ENCODE assay signal across 15 cellular contexts in the genomic region with DNA sequence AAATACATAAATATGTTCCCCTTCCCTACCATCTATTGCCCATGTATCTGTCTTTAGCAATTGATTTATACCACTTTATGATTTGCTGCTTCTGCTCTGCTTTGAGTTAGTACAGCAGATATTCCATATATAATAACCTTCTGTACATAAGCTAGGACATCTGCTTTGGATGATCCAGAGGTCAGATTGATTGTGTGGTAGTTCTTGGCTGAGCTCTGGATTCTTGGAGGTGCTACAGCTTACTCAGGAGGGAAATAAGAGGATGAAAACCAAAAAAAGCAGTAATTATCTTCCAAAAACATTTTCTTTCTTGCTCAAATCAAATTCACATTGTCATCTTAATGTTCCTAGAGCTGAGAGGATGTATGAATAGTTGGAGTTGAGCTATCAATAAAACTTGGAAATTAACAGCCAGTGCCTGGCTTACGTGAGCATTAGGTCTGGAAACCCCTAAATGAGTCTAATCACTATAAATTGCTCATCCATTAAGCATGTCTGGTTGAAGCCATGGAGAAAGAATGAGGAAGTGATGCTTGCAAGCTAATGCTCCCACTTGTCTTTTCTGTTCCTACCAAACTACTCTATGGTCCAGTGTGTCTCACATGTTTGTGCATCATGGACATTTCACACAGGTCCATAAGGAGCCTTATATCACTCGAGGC. TPM values are rescaled to one million over a fixed set of nuclear protein-coding genes. Genes with fewer than 3 reads are reported as not detected.
A peak's percentile ranks its signal among the peaks of the same experiment; 100 is the strongest.
DNase-seq lines count a peak whose midpoint lies in the region; ATAC-seq and TF ChIP-seq lines count a peak whose summit lies in the region.
"Had no signal": no experiment of that assay in that cellular context is flagged by ENCODE, and none has a peak within 500 bp of the region (broad histone marks: within the 10 kb centered on the region; RNA-seq: fewer than 3 reads in every experiment).

No MANE protein-coding gene starts in this region.

- ATAC-seq in HG03457 (IDR thresholded peaks at IDR 0.05; ENCODE audit: unreplicated experiment) (no peak), HG03095 (IDR thresholded peaks at IDR 0.05; ENCODE audit: unreplicated experiment) (no peak), HG02885 (IDR thresholded peaks at IDR 0.05; ENCODE audit: poor library complexity, unreplicated experiment) (no peak)

- no peak for TF ChIP-seq CTCF in fibroblast of the aortic adventitia (IDR thresholded peaks at IDR 0.05; ENCODE audit: insufficient read depth, low read length)

- H3K4me3 ChIP-seq in fibroblast of the aortic adventitia (ENCODE audit: low read depth, low read length): no peak overlapping the region
- H3K4me3 ChIP-seq: HAP-1, left ventricle myocardium inferior, spleen, upper lobe of left lung had no signal

- DNase-seq in SIG-M5 treated with dmso at 0.1 percent for 504 hours (lab: John Stamatoyannopoulos, UW; ENCODE audit: unreplicated experiment) (peak; percentile 9), SIG-M5 (lab: John Stamatoyannopoulos, UW) (no peak), SK-N-DZ (ENCODE audit: low spot score) (peak; percentile 8), fibroblast of the aortic adventitia (ENCODE audit: low read depth) (peak; percentile 59), stromal cell of bone marrow (ENCODE audit: low read depth) (peak; percentile 12)
- DNase-seq: glutamatergic neuron, left ventricle myocardium inferior, NCI-H1436, spleen, upper lobe of left lung had no signal

RNA-seq across cellular contexts. Expression of a gene that starts 36.3 kb away (rescaled TPM):
- 7.0 and 8.3 TPM in 2 replicates for polyA plus RNA-seq in SK-N-DZ (2014; cell fraction: cytosol; rRNA removed)
- polyA plus RNA-seq in SK-N-DZ (2014; cell fraction: nucleus; rRNA removed): 13.1 and 15.3 TPM in 2 replicates
- total RNA-seq in fibroblast of the aortic adventitia (ENCODE audit: low replicate concordance): 13.7 and 20.5 TPM in 2 replicates

RNA-seq across cellular contexts. Expression of a gene that starts 49.0 kb away (rescaled TPM):
- polyA plus RNA-seq in SK-N-DZ (2014; cell fraction: cytosol; rRNA removed): not detected in 2 replicates
- not detected in 2 replicates for polyA plus RNA-seq in SK-N-DZ (2014; cell fraction: nucleus; rRNA removed)
- not detected in 2 replicates for total RNA-seq in fibroblast of the aortic adventitia (ENCODE audit: low replicate concordance)
- total RNA-seq: left ventricle myocardium inferior, neural crest cell, spleen, upper lobe of left lung had no signal
- polyA plus RNA-seq: spleen had no signal
